9 cellular contexts compared by ENCODE assay signal in the genomic region with DNA sequence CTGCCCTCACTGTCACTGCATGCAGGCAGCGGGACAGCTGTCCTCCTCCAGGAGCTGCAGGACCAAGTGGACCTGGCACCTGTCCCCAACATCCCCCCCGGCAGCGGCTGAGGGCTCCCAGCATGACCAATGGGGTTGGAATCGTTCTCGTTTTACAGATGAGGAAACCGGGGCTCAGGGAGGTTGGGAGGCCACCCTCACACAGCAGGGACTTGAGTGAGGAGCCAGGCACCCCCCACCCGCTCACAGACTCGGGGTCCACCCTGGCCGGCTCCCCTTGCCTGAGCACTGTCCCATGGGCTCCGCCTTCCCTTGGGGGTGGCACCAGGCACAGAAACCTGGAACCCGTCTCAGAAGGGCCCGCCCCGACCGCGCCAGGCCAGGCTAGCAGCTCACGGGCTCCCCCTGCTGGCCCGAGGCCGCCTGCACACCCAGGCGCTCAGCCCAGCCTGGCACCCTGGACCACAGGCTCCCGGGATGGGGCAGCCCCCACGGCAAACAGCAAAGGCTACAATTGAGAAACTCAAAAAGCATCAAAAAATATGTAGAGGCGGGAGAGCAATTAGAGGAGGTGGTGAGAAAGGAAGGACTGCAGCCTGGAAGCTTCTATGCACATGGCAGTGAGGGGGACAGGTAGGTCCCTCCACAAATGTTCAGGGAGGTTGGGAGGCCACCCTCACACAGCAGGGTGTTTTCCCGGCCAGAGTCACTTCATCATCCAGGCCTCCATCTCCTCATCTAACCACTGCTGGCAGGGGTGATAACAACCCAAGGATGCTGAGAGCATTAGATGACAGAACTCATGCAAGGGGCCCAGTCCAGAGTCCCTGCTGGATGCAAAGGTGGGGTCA. TPM values are rescaled to one million over a fixed set of nuclear protein-coding genes. Genes with fewer than 3 reads are reported as not detected.
DNase-seq lines count a peak whose midpoint lies in the region; ATAC-seq, FAIRE-seq and TF ChIP-seq lines count a peak whose summit lies in the region.
"Had no signal": no experiment of that assay in that cellular context is flagged by ENCODE, and none has a peak within 500 bp of the region (broad histone marks: within the 10 kb centered on the region; RNA-seq: fewer than 3 reads in every experiment).

No MANE protein-coding gene starts in this region.

- no peak for ATAC-seq in GM18868 (IDR thresholded peaks at IDR 0.05; ENCODE audit: unreplicated experiment)

- peak; percentile 94 for DNase-seq in D721Med (ENCODE audit: insufficient read length, low spot score)
- peak; percentile 99 for DNase-seq in H7
- DNase-seq in NCI-H2227 (lab: John Stamatoyannopoulos, UW; ENCODE audit: unreplicated experiment): peak; percentile 79
- DNase-seq in activated CD4-positive, alpha-beta T cell treated with anti-CD3 and anti-CD28 coated beads, Interleukin-2, amount 50 U/mL, for 48 hours: peak; percentile 77
- peak; percentile 56 for DNase-seq in effector CD8-positive, alpha-beta T cell (lab: John Stamatoyannopoulos, UW)
- peak; percentile 71 for DNase-seq in midbrain (lab: John Stamatoyannopoulos, UW)
- DNase-seq in stimulated activated CD8-positive, alpha-beta memory T cell treated with anti-CD3 and anti-CD28 coated beads, Interleukin-4, amount 100 ng/mL, for 4 hours (ENCODE audit: low read depth in 2 of 2, low spot score in 1 of 2): peak; percentile 27 to 42

- H3K4me3 ChIP-seq in H7 (ENCODE audit: insufficient read depth, low read depth, low read length): no peak overlapping the region

- FAIRE-seq in D721Med (lab: Jason Lieb, UNC): no peak
- FAIRE-seq: TTC549 had no signal

- H3K36me3 ChIP-seq in H7 (replicated peaks; ENCODE audit: control insufficient read depth, insufficient read depth, low read length): no peaks in the 10 kb centered on the region

- H3K27me3 ChIP-seq in H7 (ENCODE audit: control insufficient read depth, insufficient read depth, low read length): no peaks in the 10 kb centered on the region

- peak; percentile 84 for TF ChIP-seq CTCF in D721Med (IDR thresholded peaks at IDR 0.05; ENCODE audit: insufficient read depth, missing control alignments)

RNA-seq across cellular contexts. Expression of gene MACROD1, which starts 12.8 kb away (rescaled TPM):
- total RNA-seq in H7 (2014; rRNA removed; shearing (Covaris generic)): 30.9 and 52.9 TPM in 2 replicates

RNA-seq across cellular contexts. Expression of gene STIP1, which starts 32.9 kb away (rescaled TPM):
- 263 and 278 TPM in 2 replicates for total RNA-seq in H7 (2014; rRNA removed; shearing (Covaris generic))

RNA-seq across cellular contexts. Expression of gene FERMT3, which starts 53.5 kb away (rescaled TPM):
- total RNA-seq in H7 (2014; rRNA removed; shearing (Covaris generic)): 0.15 and 0.80 TPM in 2 replicates

Comparison
In these comparisons a context has a peak if more than half of its experiments do, and no peak if none do; other contexts are left out.
1. DNase-seq: peak in every context shown above with its lines; median percentile 99 in H7; 94 in D721Med; 79 in NCI-H2227; 77 in activated CD4-positive, alpha-beta T cell treated with anti-CD3 and anti-CD28 coated beads, Interleukin-2, amount 50 U/mL, for 48 hours; 71 in midbrain; 56 in effector CD8-positive, alpha-beta T cell; 34 in stimulated activated CD8-positive, alpha-beta memory T cell treated with anti-CD3 and anti-CD28 coated beads, Interleukin-4, amount 100 ng/mL, for 4 hours.